ENCODE assay signal across 10 cellular contexts in genomic region chr3:108127301-108127988, GRCh38. TPM values are rescaled to one million over a fixed set of nuclear protein-coding genes. Genes with fewer than 3 reads are reported as not detected.
A peak's percentile ranks its signal among the peaks of the same experiment; 100 is the strongest.
DNase-seq lines count a peak whose midpoint lies in the region; ATAC-seq and TF ChIP-seq lines count a peak whose summit lies in the region.
"Had no signal": no experiment of that assay in that cellular context is flagged by ENCODE, and none has a peak within 500 bp of the region (broad histone marks: within the 10 kb centered on the region; RNA-seq: fewer than 3 reads in every experiment).

No MANE protein-coding gene starts in this region.

- H2BK120ac ChIP-seq in IMR-90 (ENCODE audit: low read depth, low read length): peak overlapping the region; percentile 44

- H3K4ac ChIP-seq in IMR-90 (ENCODE audit: low read depth, low read length): peak overlapping the region; percentile 72

- peaks cover 0 to 8% of the 10 kb centered on the region in 2 experiments; a peak in 1 of 4 replicates for H3K79me1 ChIP-seq in IMR-90 (ENCODE audit: low read depth in 1 of 2, low read length in 2 of 2)

- peak overlapping the region; percentile 69; the same call in 1 of the 2 replicates for H3K23ac ChIP-seq in IMR-90 (ENCODE audit: low read depth, low read length)

- H2BK15ac ChIP-seq in IMR-90 (ENCODE audit: low read depth, low read length): peak overlapping the region; percentile 4; the same call in 1 of the 3 replicates

- peak overlapping the region; percentile 82 for H3K4me3 Mint-ChIP-seq in activated CD4-positive, alpha-beta memory T cell treated with anti-CD3 and anti-CD28 coated beads, Interleukin-2, amount 10 ng/mL, durations not matched to agents 7 days and 5 days
- no peak overlapping the region for H3K4me3 Mint-ChIP-seq in WTC11

- H2BK5ac ChIP-seq in IMR-90 (ENCODE audit: low read depth, low read length, poor library complexity, severe bottlenecking): no peak overlapping the region

- CTCF ChIA-PET in IMR-90 (lab: Yijun Ruan, JAX) (no interaction called here), WTC11 (lab: Charles Lee) (no interaction called here)
- CTCF ChIA-PET in activated CD4-positive, alpha-beta memory T cell treated with anti-CD3 and anti-CD28 coated beads, Interleukin-2, amount 10 ng/mL, durations not matched to agents 7 days and 5 days (lab: Charles Lee): interaction anchor here (0.7 to 2.6 kb wide), 3 partner anchors 38 to 350 kb away, joined by 3 to 7 read pairs (median 4); no protein-coding TSS in a partner anchor

- POLR2A ChIA-PET in IMR-90 (lab: Charles Lee; ENCODE audit: unreplicated experiment) (no interaction called here), WTC11 (lab: Charles Lee) (no interaction called here)
- POLR2A ChIA-PET in activated CD4-positive, alpha-beta memory T cell treated with anti-CD3 and anti-CD28 coated beads, Interleukin-2, amount 10 ng/mL, durations not matched to agents 7 days and 5 days (lab: Charles Lee): interaction anchor here (0.6 to 8.8 kb wide), 14 partner anchors 9 to 462 kb away, joined by 3 to 259 read pairs (median 6); partner anchors contain the start of genes CD47, CIP2A, DZIP3 and HHLA2

- dilution Hi-C loops in IMR-90 (cut with HindIII; ENCODE audit: low sequenced_read_pairs, unreplicated experiment): no loop called here

- H3K4me1 Mint-ChIP-seq in activated CD4-positive, alpha-beta memory T cell treated with anti-CD3 and anti-CD28 coated beads, Interleukin-2, amount 10 ng/mL, durations not matched to agents 7 days and 5 days: peaks cover 84% of the 10 kb centered on the region
- H3K4me1 Mint-ChIP-seq in WTC11: peaks cover 17% of the 10 kb centered on the region

- H3K56ac ChIP-seq in IMR-90 (ENCODE audit: extremely low read depth, insufficient read depth, low read length): no peak overlapping the region

- peak overlapping the region; percentile 97 for H3K27ac Mint-ChIP-seq in activated CD4-positive, alpha-beta memory T cell treated with anti-CD3 and anti-CD28 coated beads, Interleukin-2, amount 10 ng/mL, durations not matched to agents 7 days and 5 days
- no peak overlapping the region for H3K27ac Mint-ChIP-seq in WTC11

- no peaks in the 10 kb centered on the region for H3K9me3 ChIP-seq in IMR-90 (ENCODE audit: control insufficient read depth, insufficient read depth, low read length)

- TF ChIP-seq RAD21 in IMR-90 (IDR thresholded peaks at IDR 0.05; ENCODE audit: low read length): no peak

- H3K4me1 ChIP-seq in IMR-90 (ENCODE audit: control insufficient read depth, insufficient read depth, low read length): peaks cover 18% of the 10 kb centered on the region

- no peak for DNase-seq in IMR-90
- DNase-seq in activated CD4-positive, alpha-beta memory T cell treated with anti-CD3 and anti-CD28 coated beads, Interleukin-2, amount 10 ng/mL, durations not matched to agents 7 days and 5 days: peak; percentile 80
- DNase-seq in epithelial cell of prostate (ENCODE audit: low read depth, low spot score): no peak
- peak; percentile 33 to 41 for DNase-seq in stimulated activated CD8-positive, alpha-beta memory T cell treated with anti-CD3 and anti-CD28 coated beads, Interleukin-4, amount 100 ng/mL, for 4 hours (ENCODE audit: low read depth in 2 of 2, low spot score in 1 of 2)
- DNase-seq in HK-2 (ENCODE audit: unreplicated experiment): no peak
- no peak for DNase-seq in WTC11 (ENCODE audit: low spot score)
- DNase-seq: cerebellar nuclear complex, NCI-H1694 had no signal

- no peak overlapping the region for H3K4me3 ChIP-seq in IMR-90 (ENCODE audit: insufficient read depth, low read depth, low read length)

- peaks cover 52% of the 10 kb centered on the region for H3K36me3 Mint-ChIP-seq in activated CD4-positive, alpha-beta memory T cell treated with anti-CD3 and anti-CD28 coated beads, Interleukin-2, amount 10 ng/mL, durations not matched to agents 7 days and 5 days (ENCODE audit: low read depth)
- no peaks in the 10 kb centered on the region for H3K36me3 Mint-ChIP-seq in WTC11

- no peak overlapping the region for H3K9ac ChIP-seq in IMR-90 (ENCODE audit: low read depth, low read length)

- peak overlapping the region; percentile 32; the same call in 1 of the 2 replicates for H4K91ac ChIP-seq in IMR-90 (ENCODE audit: insufficient read depth, low read depth, low read length)

- H2AK5ac ChIP-seq in IMR-90 (ENCODE audit: low read depth, low read length): peak overlapping the region; percentile 90

- H3K18ac ChIP-seq in IMR-90 (ENCODE audit: low read depth, low read length): peak overlapping the region; percentile 8; the same call in 1 of the 2 replicates

- peak overlapping the region; percentile 72 for H2AFZ ChIP-seq in IMR-90 (replicated peaks; ENCODE audit: low read length, poor library complexity)

- peak overlapping the region in 1 of 2 experiments; percentile 48; a peak in 1 of 4 replicates for H4K8ac ChIP-seq in IMR-90 (ENCODE audit: low read depth in 2 of 2, low read length in 2 of 2)

- H3K27ac ChIP-seq in IMR-90 (ENCODE audit: insufficient read depth, low read length) (no peak overlapping the region), epithelial cell of prostate (peak overlapping the region; percentile 52)

- BruUV-seq in IMR-90 (replicated peaks; lab: Mats Ljungman, UMichigan): no TSS peak

- no peaks in the 10 kb centered on the region for H3K27me3 ChIP-seq in IMR-90 (ENCODE audit: control insufficient read depth, insufficient read depth, low read length)

- ATAC-seq in IMR-90 (ENCODE audit: low read depth) (no peak), GM19351 (IDR thresholded peaks at IDR 0.05; ENCODE audit: unreplicated experiment) (no peak), HG03045 (IDR thresholded peaks at IDR 0.05; ENCODE audit: unreplicated experiment) (no peak), WTC11 (no peak)

- in situ Hi-C loops in IMR-90 (cut with MboI; ENCODE audit: low sequenced_read_pairs): no loop called here

- H3K36me3 ChIP-seq in IMR-90 (ENCODE audit: control insufficient read depth, insufficient read depth, low read length): no peaks in the 10 kb centered on the region

- H3K14ac ChIP-seq in IMR-90 (replicated peaks; ENCODE audit: low read depth, low read length): peak overlapping the region; percentile 70

- peaks cover 5% of the 10 kb centered on the region for H3K9me3 Mint-ChIP-seq in activated CD4-positive, alpha-beta memory T cell treated with anti-CD3 and anti-CD28 coated beads, Interleukin-2, amount 10 ng/mL, durations not matched to agents 7 days and 5 days
- no peaks in the 10 kb centered on the region for H3K9me3 Mint-ChIP-seq in WTC11

- H3K9me1 ChIP-seq in IMR-90 (ENCODE audit: insufficient read depth, low read length): peaks cover 19% of the 10 kb centered on the region

- H2BK20ac ChIP-seq in IMR-90 (ENCODE audit: low read depth, low read length): peak overlapping the region; percentile 77

- H4K20me1 ChIP-seq in IMR-90 (ENCODE audit: insufficient read depth, low read length): no peaks in the 10 kb centered on the region

- WGBS in IMR-90 (ENCODE audit: extremely low coverage in 2 of 2, insufficient read length in 1 of 2), 2 experiments: no CpG with 5 or more reads among the region's 9 CpGs

- no peak for TF ChIP-seq CTCF in IMR-90 (conservative IDR thresholded peaks at IDR 0.05; ENCODE audit: low read depth, low read length)
- TF ChIP-seq CTCF in WTC11 (IDR thresholded peaks at IDR 0.05): no peak

- H2AK9ac ChIP-seq in IMR-90 (replicated peaks; ENCODE audit: low read depth, low read length, poor library complexity): peak overlapping the region; percentile 23

- intact Hi-C loops in IMR-90 (cut with micrococcal nuclease): no loop called here

- no peak for TF ChIP-seq POLR2A in IMR-90 (IDR thresholded peaks at IDR 0.05; ENCODE audit: low read depth, low read length)

- H3K27me3 Mint-ChIP-seq in activated CD4-positive, alpha-beta memory T cell treated with anti-CD3 and anti-CD28 coated beads, Interleukin-2, amount 10 ng/mL, durations not matched to agents 7 days and 5 days: no peaks in the 10 kb centered on the region
- no peaks in the 10 kb centered on the region for H3K27me3 Mint-ChIP-seq in WTC11 (ENCODE audit: low read depth)

- H4K5ac ChIP-seq in IMR-90 (ENCODE audit: low read depth, low read length): no peak overlapping the region

- no peak overlapping the region for H3K4me2 ChIP-seq in IMR-90 (ENCODE audit: low read depth, low read length)

TF ChIP-seq in IMR-90, 13 proteins besides CTCF, POLR2A, EP300 and RAD21 (continues in another document):
- TF ChIP-seq RFX5 (IDR thresholded peaks at IDR 0.05; ENCODE audit: low read depth, low read length): no peak
- TF ChIP-seq, protein P1, sequence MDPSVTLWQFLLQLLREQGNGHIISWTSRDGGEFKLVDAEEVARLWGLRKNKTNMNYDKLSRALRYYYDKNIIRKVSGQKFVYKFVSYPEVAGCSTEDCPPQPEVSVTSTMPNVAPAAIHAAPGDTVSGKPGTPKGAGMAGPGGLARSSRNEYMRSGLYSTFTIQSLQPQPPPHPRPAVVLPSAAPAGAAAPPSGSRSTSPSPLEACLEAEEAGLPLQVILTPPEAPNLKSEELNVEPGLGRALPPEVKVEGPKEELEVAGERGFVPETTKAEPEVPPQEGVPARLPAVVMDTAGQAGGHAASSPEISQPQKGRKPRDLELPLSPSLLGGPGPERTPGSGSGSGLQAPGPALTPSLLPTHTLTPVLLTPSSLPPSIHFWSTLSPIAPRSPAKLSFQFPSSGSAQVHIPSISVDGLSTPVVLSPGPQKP (IDR thresholded peaks at IDR 0.05; ENCODE audit: borderline replicate concordance, low read depth, low read length): no peak
- no peak for TF ChIP-seq CEBPB (IDR thresholded peaks at IDR 0.05; ENCODE audit: low read depth, low read length)
- no peak for TF ChIP-seq FOS (IDR thresholded peaks at IDR 0.05; ENCODE audit: low read depth, low read length)

TF ChIP-seq in WTC11, 78 proteins besides CTCF, POLR2A, EP300 and RAD21 (continues in another document):
- TF ChIP-seq PRRX2 (CRISPR knock-in tag; IDR thresholded peaks at IDR 0.05): no peak
- TF ChIP-seq GTF2I (CRISPR knock-in tag; conservative IDR thresholded peaks at IDR 0.05): no peak
- TF ChIP-seq FOXP1 (CRISPR knock-in tag; IDR thresholded peaks at IDR 0.05; ENCODE audit: borderline replicate concordance): no peak

RNA-seq across cellular contexts. Expression of gene CD47, which starts 36.6 kb away (rescaled TPM):
- total RNA-seq in IMR-90 (2012; rRNA removed): 52.0 and 110 TPM in 2 replicates
- polyA plus RNA-seq in IMR-90 (2012; rRNA removed): 32.2 and 45.9 TPM in 2 replicates
- 21.8 and 23.3 TPM in 2 replicates for polyA plus RNA-seq in IMR-90 (2012; cell fraction: cytosol; rRNA removed)
- polyA plus RNA-seq in IMR-90 (2012; cell fraction: nucleus; rRNA removed; ENCODE audit: low replicate concordance): 14.8 and 56.7 TPM in 2 replicates
- 100 to 1,000 TPM; 153 to 161 TPM for total RNA-seq in activated CD4-positive, alpha-beta memory T cell treated with anti-CD3 and anti-CD28 coated beads, Interleukin-2, amount 10 ng/mL, durations not matched to agents 7 days and 5 days
- 16.3 to 22.7 TPM (median 22.6 TPM) in 3 replicates for total RNA-seq in WTC11 (2021)

Comparison
In these comparisons a context has a peak if more than half of its experiments do, and no peak if none do; other contexts are left out.
1. DNase-seq: peak in activated CD4-positive, alpha-beta memory T cell treated with anti-CD3 and anti-CD28 coated beads, Interleukin-2, amount 10 ng/mL, durations not matched to agents 7 days and 5 days (single experiment) and stimulated activated CD8-positive, alpha-beta memory T cell treated with anti-CD3 and anti-CD28 coated beads, Interleukin-4, amount 100 ng/mL, for 4 hours (2 of 2); none in IMR-90 (single experiment), epithelial cell of prostate (single experiment), HK-2 (single experiment) and WTC11 (single experiment).